In the genomic region with DNA sequence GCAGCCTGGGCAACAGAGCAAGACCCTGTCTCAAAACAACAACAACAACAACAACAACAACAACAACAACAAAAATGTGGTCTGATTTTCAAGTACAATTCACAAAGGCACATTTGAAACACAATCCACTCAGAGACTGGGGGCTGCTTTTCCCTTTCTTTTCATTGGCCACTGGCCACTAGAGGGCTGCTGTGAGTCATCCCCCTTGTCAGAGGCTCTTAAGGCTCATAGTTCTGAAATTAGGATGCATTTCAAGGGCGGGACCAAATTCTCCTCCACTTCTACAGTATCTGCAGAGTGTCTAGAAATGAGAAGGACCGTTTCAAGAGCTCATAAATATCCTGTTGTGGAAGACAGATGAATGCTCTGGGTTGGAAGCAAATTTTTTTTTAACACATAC, we compare ENCODE assay signal across 8 cellular contexts.
DNase-seq lines count a peak whose midpoint lies in the region; ATAC-seq, FAIRE-seq and TF ChIP-seq lines count a peak whose summit lies in the region.

No MANE protein-coding gene starts in this region.

- ATAC-seq in GM21723 (IDR thresholded peaks at IDR 0.05; ENCODE audit: unreplicated experiment): no peak

- TF ChIP-seq CTCF in 22Rv1 (IDR thresholded peaks at IDR 0.05) (peak; percentile 80), astrocyte of the cerebellum (IDR thresholded peaks at IDR 0.05; ENCODE audit: low read depth, low read length, missing control alignments) (peak; percentile 68), neural crest cell (conservative IDR thresholded peaks at IDR 0.05) (peak; percentile 69)

- no peak overlapping the region for H3K4me3 Mint-ChIP-seq in neural crest cell
- no peak overlapping the region for H3K4me3 Mint-ChIP-seq in activated CD4-positive, alpha-beta T cell treated with anti-CD3 and anti-CD28 coated beads, Interleukin-2, amount 10 ng/mL, durations not matched to agents 24 days and 14 days

- DNase-seq in GM12891 (ENCODE audit: insufficient read length, low spot score): peak; percentile 5
- DNase-seq in HT-29 (ENCODE audit: low spot score): peak; percentile 51
- no peak for DNase-seq in astrocyte of the cerebellum (ENCODE audit: low read depth)
- peak; percentile 36 for DNase-seq in neural crest cell (ENCODE audit: low read depth, low spot score)
- DNase-seq in activated CD4-positive, alpha-beta T cell treated with anti-CD3 and anti-CD28 coated beads, Interleukin-2, amount 10 ng/mL, durations not matched to agents 24 days and 14 days: no peak
- DNase-seq in 8988T: no peak

- in situ Hi-C loops in astrocyte of the cerebellum (cut with HindIII; ENCODE audit: low sequenced_read_pairs): no loop called here

- H3K27ac ChIP-seq in 22Rv1: no peak overlapping the region

- no peak for TF ChIP-seq POLR2A in GM12891 (IDR thresholded peaks at IDR 0.05; ENCODE audit: low read depth, low read length)

- no peaks in the 10 kb centered on the region for H3K9me3 Mint-ChIP-seq in neural crest cell
- peaks cover 7% of the 10 kb centered on the region for H3K9me3 Mint-ChIP-seq in activated CD4-positive, alpha-beta T cell treated with anti-CD3 and anti-CD28 coated beads, Interleukin-2, amount 10 ng/mL, durations not matched to agents 24 days and 14 days

- FAIRE-seq in GM12891 (lab: Jason Lieb, UNC): no peak

- H3K27me3 Mint-ChIP-seq in neural crest cell (ENCODE audit: low read depth): no peaks in the 10 kb centered on the region
- H3K27me3 Mint-ChIP-seq in activated CD4-positive, alpha-beta T cell treated with anti-CD3 and anti-CD28 coated beads, Interleukin-2, amount 10 ng/mL, durations not matched to agents 24 days and 14 days: no peaks in the 10 kb centered on the region

- no peak overlapping the region for H3K4me3 ChIP-seq in astrocyte of the cerebellum (ENCODE audit: low read depth, low read length)

- intact Hi-C loops in activated CD4-positive, alpha-beta T cell treated with anti-CD3 and anti-CD28 coated beads, Interleukin-2, amount 10 ng/mL, durations not matched to agents 24 days and 14 days (cut with micrococcal nuclease): no loop called here

- no peaks in the 10 kb centered on the region for H3K36me3 Mint-ChIP-seq in neural crest cell (ENCODE audit: low read depth)
- H3K36me3 Mint-ChIP-seq in activated CD4-positive, alpha-beta T cell treated with anti-CD3 and anti-CD28 coated beads, Interleukin-2, amount 10 ng/mL, durations not matched to agents 24 days and 14 days (ENCODE audit: low read depth): no peaks in the 10 kb centered on the region

- no peaks in the 10 kb centered on the region for H3K4me1 Mint-ChIP-seq in neural crest cell
- H3K4me1 Mint-ChIP-seq in activated CD4-positive, alpha-beta T cell treated with anti-CD3 and anti-CD28 coated beads, Interleukin-2, amount 10 ng/mL, durations not matched to agents 24 days and 14 days: no peaks in the 10 kb centered on the region

- H3K27ac Mint-ChIP-seq in neural crest cell (ENCODE audit: unreplicated experiment): no peak overlapping the region
- no peak overlapping the region for H3K27ac Mint-ChIP-seq in activated CD4-positive, alpha-beta T cell treated with anti-CD3 and anti-CD28 coated beads, Interleukin-2, amount 10 ng/mL, durations not matched to agents 24 days and 14 days

TF ChIP-seq in GM12891, 5 proteins besides CTCF, POLR2A, EP300 and RAD21:
- TF ChIP-seq SPI1 (IDR thresholded peaks at IDR 0.05; ENCODE audit: low read depth, low read length): no peak
- TF ChIP-seq POU2F2 (IDR thresholded peaks at IDR 0.05; ENCODE audit: low read depth, low read length): no peak
- no peak for TF ChIP-seq POLR2AphosphoS5 (IDR thresholded peaks at IDR 0.05; ENCODE audit: low read depth, low read length)
- no peak for TF ChIP-seq TAF1 (IDR thresholded peaks at IDR 0.05; ENCODE audit: low read depth, low read length)
- TF ChIP-seq PAX5 (IDR thresholded peaks at IDR 0.05; ENCODE audit: insufficient read depth, low read length, severe bottlenecking): no peak

Comparison
In these comparisons a context has a peak if more than half of its experiments do, and no peak if none do; other contexts are left out.
1. DNase-seq: peak in GM12891 (single experiment), HT-29 (single experiment) and neural crest cell (single experiment); none in astrocyte of the cerebellum (single experiment), activated CD4-positive, alpha-beta T cell treated with anti-CD3 and anti-CD28 coated beads, Interleukin-2, amount 10 ng/mL, durations not matched to agents 24 days and 14 days (single experiment) and 8988T (single experiment).
2. Peak in every context shown above with its lines, with median percentiles within 50 percentile points of each other: CTCF ChIP-seq.